8 cellular contexts compared by ENCODE assay signal in the genomic region with DNA sequence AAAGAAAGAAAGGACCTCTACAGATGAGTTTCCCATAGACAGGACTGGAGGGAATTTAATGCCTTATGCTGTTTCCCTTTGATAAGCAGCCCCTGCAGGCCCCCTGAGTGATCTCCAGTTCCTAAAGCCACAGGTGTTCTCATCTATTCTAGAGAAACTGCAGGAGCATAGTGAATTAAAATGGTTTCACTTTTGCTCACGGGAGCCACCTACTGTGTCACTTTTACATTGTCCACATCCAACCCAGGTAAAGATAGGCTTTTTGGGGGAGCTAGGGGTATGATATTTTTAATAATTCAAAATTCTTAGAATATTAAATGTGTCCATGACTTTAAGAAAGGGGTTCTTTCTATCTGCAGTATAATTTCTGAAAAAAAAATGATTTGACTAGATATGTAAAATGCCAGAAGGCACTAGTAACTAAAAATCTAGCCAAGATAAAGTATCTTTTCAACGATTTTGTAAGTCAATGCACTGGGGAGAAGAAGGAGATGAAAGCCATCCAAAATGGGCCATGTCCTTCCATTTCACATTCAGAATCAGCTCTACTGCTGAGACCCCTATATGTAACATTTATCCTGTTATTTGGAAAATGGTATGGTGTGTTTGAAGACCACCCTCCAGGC.
A peak's percentile ranks its signal among the peaks of the same experiment; 100 is the strongest.
DNase-seq lines count a peak whose midpoint lies in the region; ATAC-seq, FAIRE-seq and TF ChIP-seq lines count a peak whose summit lies in the region.

No MANE protein-coding gene starts in this region.

- TF ChIP-seq CTCF in GM12875 (IDR thresholded peaks at IDR 0.05; ENCODE audit: borderline replicate concordance, insufficient read depth, low read depth, low read length) (peak; percentile 30; the same call in 1 of the 2 replicates), heart left ventricle (IDR thresholded peaks at IDR 0.05) (peak in 10 of 12 donors; percentile 15 to 53 (median 40)), upper lobe of right lung (IDR thresholded peaks at IDR 0.05) (peak; percentile 45)

- H3K4me1 ChIP-seq in heart left ventricle (no peaks in the 10 kb centered on the region), upper lobe of right lung (no peaks in the 10 kb centered on the region)

- no peak overlapping the region for H3K27ac ChIP-seq in heart left ventricle
- no peak overlapping the region for H3K27ac ChIP-seq in upper lobe of right lung

- ATAC-seq in HG03469 (IDR thresholded peaks at IDR 0.05; ENCODE audit: unreplicated experiment): peak; percentile 46
- ATAC-seq in heart left ventricle: peak in 1 of 4 donors; percentile 57
- peak; percentile 71 for ATAC-seq in upper lobe of right lung

- WGBS in heart left ventricle, 4 donors: 26 to 34% (median 33%) methylated on average over 2 of the region's 2 CpGs

- H3K27me3 ChIP-seq in heart left ventricle (no peaks in the 10 kb centered on the region), upper lobe of right lung (no peaks in the 10 kb centered on the region)

- H3K9me3 ChIP-seq in heart left ventricle: no peaks in the 10 kb centered on the region
- H3K9me3 ChIP-seq in upper lobe of right lung: no peaks in the 10 kb centered on the region

- H3K36me3 ChIP-seq in heart left ventricle: no peaks in the 10 kb centered on the region
- no peaks in the 10 kb centered on the region for H3K36me3 ChIP-seq in upper lobe of right lung

- no peak for TF ChIP-seq POLR2A in heart left ventricle (IDR thresholded peaks at IDR 0.05)

- FAIRE-seq in A204.1 (lab: Jason Lieb, UNC): peak; percentile 57

- H3K4me3 ChIP-seq in GM12875 (ENCODE audit: low read depth, low read length): no peak overlapping the region
- no peak overlapping the region for H3K4me3 ChIP-seq in heart left ventricle
- H3K4me3 ChIP-seq in upper lobe of right lung: no peak overlapping the region

- intact Hi-C loops in heart left ventricle (cut with DNase I): loop anchor here in 1 of 10 donors (10.0 kb wide), 1 partner anchor 464 kb away; no protein-coding TSS in a partner anchor
- intact Hi-C loops in upper lobe of right lung (cut with DNase I): no loop called here

- DNase-seq in activated CD4-positive, alpha-beta T cell treated with anti-CD3 and anti-CD28 coated beads for 4 hours: peak; percentile 14 to 17
- DNase-seq in heart left ventricle: no peak
- no peak for DNase-seq in upper lobe of right lung
- DNase-seq in COLO829 (ENCODE audit: low spot score): no peak
- DNase-seq in NCI-H2107 treated with DMSO at 0.1 percent for 48 hours (lab: John Stamatoyannopoulos, UW; ENCODE audit: unreplicated experiment): no peak

Comparison
In these comparisons a context has a peak if more than half of its experiments do, and no peak if none do; other contexts are left out.
1. DNase-seq: peak in activated CD4-positive, alpha-beta T cell treated with anti-CD3 and anti-CD28 coated beads for 4 hours (2 of 2); none in heart left ventricle (0 of 5), upper lobe of right lung (single experiment), COLO829 (single experiment) and NCI-H2107 treated with DMSO at 0.1 percent for 48 hours (single experiment).
2. Peak in every context shown above with its lines, with median percentiles within 50 percentile points of each other: CTCF ChIP-seq.